Comparison of ENCODE assay signal across 22 cellular contexts in the genomic region with DNA sequence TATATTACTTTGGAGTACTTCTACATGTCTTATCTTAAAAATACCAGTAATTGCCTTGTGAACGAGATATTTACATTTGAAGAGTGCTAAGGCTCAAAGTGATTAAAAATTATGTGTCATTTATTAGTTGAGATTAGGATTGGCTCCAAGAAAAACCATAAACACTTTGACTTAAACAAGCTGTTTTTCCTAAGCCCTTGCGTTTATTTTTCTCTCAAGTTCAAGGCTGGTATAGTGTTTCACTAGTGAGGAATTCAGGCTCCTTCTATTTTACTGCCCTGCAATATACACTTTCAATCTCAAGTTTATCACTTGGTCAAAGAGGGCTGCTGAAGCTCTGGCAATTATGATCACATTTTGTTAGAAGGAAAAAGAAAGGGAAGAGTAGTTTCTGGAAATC.
"Had no signal": no experiment of that assay in that cellular context is flagged by ENCODE, and none has a peak within 500 bp of the region (broad histone marks: within the 10 kb centered on the region; RNA-seq: fewer than 3 reads in every experiment).

No MANE protein-coding gene starts in this region.

- H3K4me3 Mint-ChIP-seq: activated CD8-positive, alpha-beta T cell treated with anti-CD3 and anti-CD28 coated beads for 36 hours; activated T-cell treated with anti-CD3 and anti-CD28 coated beads, Interleukin-2, amount 50 U/mL, for 4 hours; activated T-helper 17 cell treated with anti-CD3 and anti-CD28 coated beads, Interleukin-2, amount 50 U/mL, for 72 hours; naive B cell; neural crest cell had no signal

- H3K27ac Mint-ChIP-seq: activated CD8-positive, alpha-beta T cell treated with anti-CD3 and anti-CD28 coated beads for 36 hours; activated T-helper 17 cell treated with anti-CD3 and anti-CD28 coated beads, Interleukin-2, amount 50 U/mL, for 72 hours; naive B cell had no signal

- H2AFZ ChIP-seq: parathyroid adenoma had no signal

- H3K36me3 ChIP-seq: brain microvascular endothelial cell, heart left ventricle, left ventricle myocardium inferior, uterus had no signal

- DNase-seq: activated CD4-positive, alpha-beta T cell treated with anti-CD3 and anti-CD28 coated beads, Interleukin-2, amount 50 U/mL, for 1 hour; activated CD4-positive, CD25-positive, alpha-beta regulatory T cell treated with anti-CD3 and anti-CD28 coated beads, Interleukin-2, amount 50 U/mL, for 72 hours; activated CD8-positive, alpha-beta T cell treated with anti-CD3 and anti-CD28 coated beads for 36 hours; activated gamma-delta T cell treated with Interleukin-2 at 50 U/mL for 16 hours; activated naive CD4-positive, alpha-beta T cell treated with anti-CD3 and anti-CD28 coated beads, Interleukin-2, amount 50 U/mL, for 16 hours; activated T-cell treated with anti-CD3 and anti-CD28 coated beads, Interleukin-2, amount 50 U/mL, for 4 hours; cortex of kidney; heart left ventricle; left ventricle myocardium inferior; naive B cell; occipital lobe; right cardiac atrium; stimulated activated CD4-positive, alpha-beta T cell treated with anti-CD3 and anti-CD28 coated beads, Interleukin-12 subunit alpha, Interleukin-12 subunit beta, amount 100 ng/mL, for 4 hours; stimulated activated CD4-positive, alpha-beta T cell treated with anti-CD3 and anti-CD28 coated beads, Interleukin-4, amount 100 ng/mL, for 1 hour; stimulated activated naive CD8-positive, alpha-beta T cell treated with anti-CD3 and anti-CD28 coated beads, Interleukin-15, Interleukin-2, amounts not matched to agents 100 U/mL and 50 U/mL, for 24 hours; testis; uterus had no signal

- H3K27ac ChIP-seq: brain microvascular endothelial cell, foreskin keratinocyte, heart left ventricle, left ventricle myocardium inferior, parathyroid adenoma, testis, uterus had no signal

- H3K36me3 Mint-ChIP-seq: naive B cell had no signal

- H3K9ac ChIP-seq: parathyroid adenoma had no signal

- H3K9me3 ChIP-seq: testis, uterus had no signal

- H3K4me3 ChIP-seq: heart left ventricle, left ventricle myocardium inferior, testis, uterus had no signal

- H3K27me3 ChIP-seq: brain microvascular endothelial cell, foreskin keratinocyte, heart left ventricle, testis, uterus had no signal

- H3K4me1 ChIP-seq: heart left ventricle, left ventricle myocardium inferior, parathyroid adenoma, testis, uterus had no signal

- H3K9me3 Mint-ChIP-seq: activated CD8-positive, alpha-beta T cell treated with anti-CD3 and anti-CD28 coated beads for 36 hours; activated T-cell treated with anti-CD3 and anti-CD28 coated beads, Interleukin-2, amount 50 U/mL, for 4 hours; activated T-helper 17 cell treated with anti-CD3 and anti-CD28 coated beads, Interleukin-2, amount 50 U/mL, for 72 hours had no signal

- H3K4me1 Mint-ChIP-seq: activated T-helper 17 cell treated with anti-CD3 and anti-CD28 coated beads, Interleukin-2, amount 50 U/mL, for 72 hours; neural crest cell had no signal
